In the genomic region with DNA sequence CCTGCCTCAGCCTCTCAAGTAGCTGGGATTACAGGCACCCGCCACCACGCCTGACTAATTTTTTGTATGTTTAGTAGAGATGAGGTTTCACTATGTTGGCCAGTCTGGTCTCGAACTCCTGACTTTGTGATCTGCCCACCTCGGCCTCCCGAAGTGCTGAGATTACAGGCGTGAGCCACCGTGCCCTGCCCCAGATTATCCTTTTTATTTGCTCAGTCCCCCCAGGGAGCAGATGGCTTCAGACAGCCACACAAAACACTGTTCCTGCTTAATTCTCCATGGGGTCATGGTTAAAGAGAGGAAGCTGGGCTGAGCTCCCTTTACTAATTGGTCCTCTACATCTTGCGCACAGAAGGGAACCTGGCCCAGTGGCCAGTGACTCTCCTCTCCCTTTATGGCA, we compare ENCODE assay signal across 8 cellular contexts. TPM values are rescaled to one million over a fixed set of nuclear protein-coding genes. Genes with fewer than 3 reads are reported as not detected.
DNase-seq lines count a peak whose midpoint lies in the region; ATAC-seq and TF ChIP-seq lines count a peak whose summit lies in the region.
"Not testable (repeated sequence)": the region's sequence is repeated elsewhere in the genome, so short reads cannot be mapped to it uniquely, and the experiment has no call there.

No MANE protein-coding gene starts in this region.

- DNase-seq in BE2C; HFFc6; Peyer's patch; activated T-helper 2 cell treated with anti-CD3 and anti-CD28 coated beads, Interferon-gamma antibody, Interleukin-2, Interleukin-4, amounts not matched to agents 10 μg/mL and 5 μg/mL and 100 μg/mL, durations not matched to agents 14 hours and 24 hours and 36 hours (ENCODE audit: low spot score): not testable (repeated sequence)

- H3K9me3 ChIP-seq in BE2C; Peyer's patch; duodenal mucosa (ENCODE audit: control insufficient read depth in 1 of 2, low read length in 2 of 2): not testable (repeated sequence)

- intact Hi-C loops in activated T-helper 2 cell treated with anti-CD3 and anti-CD28 coated beads, Interferon-gamma antibody, Interleukin-2, Interleukin-4, amounts not matched to agents 10 μg/mL and 5 μg/mL and 100 μg/mL, durations not matched to agents 14 hours and 24 hours and 36 hours (cut with micrococcal nuclease): loop anchor here (2.0 kb wide), 1 partner anchor 256 kb away; a partner anchor contains a TSS

- not testable (repeated sequence) for H3K27me3 Mint-ChIP-seq in HFFc6 (ENCODE audit: insufficient read depth); activated T-helper 2 cell treated with anti-CD3 and anti-CD28 coated beads, Interferon-gamma antibody, Interleukin-2, Interleukin-4, amounts not matched to agents 10 μg/mL and 5 μg/mL and 100 μg/mL, durations not matched to agents 14 hours and 24 hours and 36 hours (ENCODE audit: low read depth); nephron (ENCODE audit: low read depth); stimulated activated memory B cell treated with anti-CD40 and anti-IgM and Interleukin-4, amounts not matched to agents 10 μg/mL and 1 μg/mL and 100 μg/mL, for 72 hours

- H3K4me1 Mint-ChIP-seq in HFFc6 (ENCODE audit: low read depth): peaks cover 59% of the 10 kb centered on the region
- peaks cover 39% of the 10 kb centered on the region for H3K4me1 Mint-ChIP-seq in activated T-helper 2 cell treated with anti-CD3 and anti-CD28 coated beads, Interferon-gamma antibody, Interleukin-2, Interleukin-4, amounts not matched to agents 10 μg/mL and 5 μg/mL and 100 μg/mL, durations not matched to agents 14 hours and 24 hours and 36 hours (ENCODE audit: low read depth)
- peaks cover 43% of the 10 kb centered on the region for H3K4me1 Mint-ChIP-seq in nephron
- H3K4me1 Mint-ChIP-seq in stimulated activated memory B cell treated with anti-CD40 and anti-IgM and Interleukin-4, amounts not matched to agents 10 μg/mL and 1 μg/mL and 100 μg/mL, for 72 hours: peaks cover 69% of the 10 kb centered on the region

- H3K27ac Mint-ChIP-seq in HFFc6 (peak overlapping the region; percentile 77), nephron (peak overlapping the region; percentile 79 to 92 (median 87))
- H3K27ac Mint-ChIP-seq in activated T-helper 2 cell treated with anti-CD3 and anti-CD28 coated beads, Interferon-gamma antibody, Interleukin-2, Interleukin-4, amounts not matched to agents 10 μg/mL and 5 μg/mL and 100 μg/mL, durations not matched to agents 14 hours and 24 hours and 36 hours: peak overlapping the region; percentile 79
- peak overlapping the region; percentile 66 for H3K27ac Mint-ChIP-seq in stimulated activated memory B cell treated with anti-CD40 and anti-IgM and Interleukin-4, amounts not matched to agents 10 μg/mL and 1 μg/mL and 100 μg/mL, for 72 hours

- H3K36me3 ChIP-seq in BE2C: not testable (repeated sequence)
- H3K36me3 ChIP-seq in Peyer's patch (peaks cover 0 to 24% (median 0%) of the 10 kb centered on the region in 3 donors), duodenal mucosa (ENCODE audit: control insufficient read depth in 1 of 2, insufficient read depth in 2 of 2, low read length in 2 of 2) (peaks cover 5 to 23% of the 10 kb centered on the region in 2 donors)

- H3K36me3 Mint-ChIP-seq in HFFc6 (ENCODE audit: low read depth) (peaks cover 37% of the 10 kb centered on the region), nephron (ENCODE audit: low read depth) (peaks cover 14% of the 10 kb centered on the region)
- H3K36me3 Mint-ChIP-seq in activated T-helper 2 cell treated with anti-CD3 and anti-CD28 coated beads, Interferon-gamma antibody, Interleukin-2, Interleukin-4, amounts not matched to agents 10 μg/mL and 5 μg/mL and 100 μg/mL, durations not matched to agents 14 hours and 24 hours and 36 hours (ENCODE audit: low read depth): peaks cover 36% of the 10 kb centered on the region
- peaks cover 30% of the 10 kb centered on the region for H3K36me3 Mint-ChIP-seq in stimulated activated memory B cell treated with anti-CD40 and anti-IgM and Interleukin-4, amounts not matched to agents 10 μg/mL and 1 μg/mL and 100 μg/mL, for 72 hours

- not testable (repeated sequence) for TF ChIP-seq POLR2A in Peyer's patch (IDR thresholded peaks at IDR 0.05)

- peak overlapping the region; percentile 5 to 83 for H3K9ac ChIP-seq in duodenal mucosa (ENCODE audit: low read depth in 1 of 2, low read length in 2 of 2)

- peak overlapping the region; percentile 96 for H3K4me3 ChIP-seq in BE2C (ENCODE audit: low read depth, low read length)
- peak overlapping the region in 3 of 4 donors; percentile 70 to 76 (median 75) for H3K4me3 ChIP-seq in Peyer's patch
- peak overlapping the region; percentile 70 to 92 for H3K4me3 ChIP-seq in duodenal mucosa (ENCODE audit: low read depth in 1 of 2, low read length in 2 of 2)
- H3K4me3 ChIP-seq in iPS-11a (ENCODE audit: low read depth, low read length): peak overlapping the region; percentile 86

- not testable (repeated sequence) for H3K27me3 ChIP-seq in BE2C; Peyer's patch; duodenal mucosa (ENCODE audit: control insufficient read depth in 1 of 2, insufficient read depth in 2 of 2, low read length in 2 of 2)

- H3K9me3 Mint-ChIP-seq in HFFc6; activated T-helper 2 cell treated with anti-CD3 and anti-CD28 coated beads, Interferon-gamma antibody, Interleukin-2, Interleukin-4, amounts not matched to agents 10 μg/mL and 5 μg/mL and 100 μg/mL, durations not matched to agents 14 hours and 24 hours and 36 hours; nephron; stimulated activated memory B cell treated with anti-CD40 and anti-IgM and Interleukin-4, amounts not matched to agents 10 μg/mL and 1 μg/mL and 100 μg/mL, for 72 hours: not testable (repeated sequence)

- not testable (repeated sequence) for TF ChIP-seq CTCF in BE2C (IDR thresholded peaks at IDR 0.05; ENCODE audit: low read depth, low read length); HFFc6 (IDR thresholded peaks at IDR 0.05); Peyer's patch (IDR thresholded peaks at IDR 0.05); nephron (IDR thresholded peaks at IDR 0.05; ENCODE audit: unreplicated experiment in 3 of 3)

- H3K4me1 ChIP-seq in BE2C: not testable (repeated sequence)
- H3K4me1 ChIP-seq in Peyer's patch (peaks cover 0 to 42% (median 7%) of the 10 kb centered on the region in 4 donors), duodenal mucosa (ENCODE audit: control insufficient read depth in 1 of 2, insufficient read depth in 2 of 2, low read length in 2 of 2) (peaks cover 45 to 50% of the 10 kb centered on the region in 2 donors)

- H3K4me3 Mint-ChIP-seq in HFFc6 (peak overlapping the region; percentile 93), nephron (peak overlapping the region; percentile 97 to 100 (median 99))
- H3K4me3 Mint-ChIP-seq in activated T-helper 2 cell treated with anti-CD3 and anti-CD28 coated beads, Interferon-gamma antibody, Interleukin-2, Interleukin-4, amounts not matched to agents 10 μg/mL and 5 μg/mL and 100 μg/mL, durations not matched to agents 14 hours and 24 hours and 36 hours (ENCODE audit: low read depth): peak overlapping the region; percentile 93
- peak overlapping the region; percentile 89 for H3K4me3 Mint-ChIP-seq in stimulated activated memory B cell treated with anti-CD40 and anti-IgM and Interleukin-4, amounts not matched to agents 10 μg/mL and 1 μg/mL and 100 μg/mL, for 72 hours

- ATAC-seq in stimulated activated memory B cell treated with anti-CD40 and anti-IgM and Interleukin-4, amounts not matched to agents 10 μg/mL and 1 μg/mL and 100 μg/mL, for 72 hours: not testable (repeated sequence)

- H3K27ac ChIP-seq in Peyer's patch; duodenal mucosa (ENCODE audit: low read depth, low read length): not testable (repeated sequence)

RNA-seq across cellular contexts. Expression of a gene that starts 1.0 kb away (rescaled TPM):
- 301 TPM for polyA plus RNA-seq in BE2C (2012; ENCODE audit: insufficient read depth, insufficient read length, low read depth)
- total RNA-seq in HFFc6 (2021; fragmentation: NEBNext Ultra II Directional; extraction: Animal tissue kit (Norgen Biotek cat#: 25700)): 10 to 100 TPM; 37.1 to 43.9 (median 40.3) TPM
- 10 to 100 TPM; 22.1 to 38.1 (median 31.1) TPM for total RNA-seq in Peyer's patch
- 25.8 and 28.2 TPM in 2 replicates for total RNA-seq in activated T-helper 2 cell treated with anti-CD3 and anti-CD28 coated beads, Interferon-gamma antibody, Interleukin-2, Interleukin-4, amounts not matched to agents 10 μg/mL and 5 μg/mL and 100 μg/mL, durations not matched to agents 14 hours and 24 hours and 36 hours

RNA-seq across cellular contexts. Expression of a gene that starts 3.6 kb away (rescaled TPM):
- 202 TPM for polyA plus RNA-seq in BE2C (2012; ENCODE audit: insufficient read depth, insufficient read length, low read depth)
- total RNA-seq in HFFc6 (2021; fragmentation: NEBNext Ultra II Directional; extraction: Animal tissue kit (Norgen Biotek cat#: 25700)): 100 to 1,000 TPM in 3 of 6 experiments, 10 to 100 TPM in 3; 85.0 to 115 (median 100) TPM
- total RNA-seq in Peyer's patch: 10 to 100 TPM; 51.0 to 80.9 (median 70.7) TPM
- total RNA-seq in activated T-helper 2 cell treated with anti-CD3 and anti-CD28 coated beads, Interferon-gamma antibody, Interleukin-2, Interleukin-4, amounts not matched to agents 10 μg/mL and 5 μg/mL and 100 μg/mL, durations not matched to agents 14 hours and 24 hours and 36 hours: 103 and 115 TPM in 2 replicates

RNA-seq across cellular contexts. Expression of a gene that starts 29.6 kb away (rescaled TPM):
- 5.3 TPM for polyA plus RNA-seq in BE2C (2012; ENCODE audit: insufficient read depth, insufficient read length, low read depth)
- under 1 TPM in 4 of 6 experiments, not detected in 2; 0.07 to 0.10 (median 0.08) TPM for total RNA-seq in HFFc6 (2021; fragmentation: NEBNext Ultra II Directional; extraction: Animal tissue kit (Norgen Biotek cat#: 25700))
- total RNA-seq in Peyer's patch: 1 to 10 TPM in 3 of 4 donors, not detected in 1; 1.6 to 8.6 (median 3.2) TPM
- total RNA-seq in activated T-helper 2 cell treated with anti-CD3 and anti-CD28 coated beads, Interferon-gamma antibody, Interleukin-2, Interleukin-4, amounts not matched to agents 10 μg/mL and 5 μg/mL and 100 μg/mL, durations not matched to agents 14 hours and 24 hours and 36 hours: 0.05 and 0.21 TPM in 2 replicates

RNA-seq across cellular contexts. Expression of a gene that starts 54.2 kb away (rescaled TPM):
- 30.2 TPM for polyA plus RNA-seq in BE2C (2012; ENCODE audit: insufficient read depth, insufficient read length, low read depth)
- 100 to 1,000 TPM; 105 to 118 (median 111) TPM for total RNA-seq in HFFc6 (2021; fragmentation: NEBNext Ultra II Directional; extraction: Animal tissue kit (Norgen Biotek cat#: 25700))
- 10 to 100 TPM; 24.7 to 76.7 (median 43.4) TPM for total RNA-seq in Peyer's patch
- 71.8 and 77.3 TPM in 2 replicates for total RNA-seq in activated T-helper 2 cell treated with anti-CD3 and anti-CD28 coated beads, Interferon-gamma antibody, Interleukin-2, Interleukin-4, amounts not matched to agents 10 μg/mL and 5 μg/mL and 100 μg/mL, durations not matched to agents 14 hours and 24 hours and 36 hours
